ENCODE assay signal across 7 cellular contexts in the genomic region with DNA sequence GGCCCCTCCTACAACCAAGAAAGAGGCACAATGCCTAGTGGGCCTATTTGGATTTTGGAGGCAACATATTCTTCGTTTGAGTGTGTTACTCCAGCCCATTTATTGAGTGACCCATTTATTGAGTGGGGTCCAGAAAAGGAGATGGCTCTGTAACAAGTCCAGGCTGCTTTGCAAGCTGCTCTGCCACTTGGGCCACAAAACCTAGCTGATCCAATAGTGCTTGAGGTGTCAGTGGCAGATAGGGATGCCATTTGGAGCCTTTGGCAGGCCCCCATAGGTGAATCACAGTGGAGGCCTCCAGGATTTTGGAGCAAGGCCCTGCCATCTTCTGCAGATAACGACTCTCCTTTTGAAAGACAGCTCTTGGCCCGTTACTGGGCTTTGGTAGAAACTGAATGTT. TPM values are rescaled to one million over a fixed set of nuclear protein-coding genes. Genes with fewer than 3 reads are reported as not detected.
A peak's percentile ranks its signal among the peaks of the same experiment; 100 is the strongest.
DNase-seq lines count a peak whose midpoint lies in the region; ATAC-seq and TF ChIP-seq lines count a peak whose summit lies in the region.
"Not testable (repeated sequence)": the region's sequence is repeated elsewhere in the genome, so short reads cannot be mapped to it uniquely, and the experiment has no call there.

No MANE protein-coding gene starts in this region.

- peaks cover 74% of the 10 kb centered on the region for H3K4me1 ChIP-seq in MM.1S (ENCODE audit: low read length)

- CTCF ChIA-PET in activated B cell treated with CpG ODN at 0.5 μM for 24 hours (lab: Charles Lee) = not testable (repeated sequence)

- H3K4me3 ChIP-seq in MM.1S (ENCODE audit: low read length) = not testable (repeated sequence)

- H3K4me3 Mint-ChIP-seq in activated B cell treated with CpG ODN at 0.5 μM for 24 hours; immature natural killer cell; stimulated activated effector memory CD8-positive, alpha-beta T cell treated with anti-CD3 and anti-CD28 coated beads, Interleukin-12 subunit alpha, Interleukin-12 subunit beta, amount 100 ng/mL, for 72 hours; stimulated activated naive B cell treated with anti-CD40 and anti-IgM and Interleukin-4, amounts not matched to agents 10 μg/mL and 1 μg/mL and 100 μg/mL, for 72 hours: not testable (repeated sequence)
- H3K4me3 Mint-ChIP-seq in naive B cell = peak overlapping the region in 5 of 8 donors; percentile 76 to 84 (median 80)

- in situ Hi-C loops in G401 (cut with HindIII; ENCODE audit: low sequenced_read_pairs) = not testable (repeated sequence)

- H3K9me3 ChIP-seq in MM.1S (replicated peaks; ENCODE audit: insufficient read depth, low read length) = not testable (repeated sequence)

- not testable (repeated sequence) for H3K36me3 ChIP-seq in MM.1S (replicated peaks; ENCODE audit: insufficient read depth, low read length)

- H3K27ac ChIP-seq in MM.1S (ENCODE audit: low read length) = peak overlapping the region; percentile 78; the same call in 1 of the 2 replicates

- H3K9ac ChIP-seq in MM.1S (ENCODE audit: low read length) = not testable (repeated sequence)

- H3K27ac Mint-ChIP-seq in activated B cell treated with CpG ODN at 0.5 μM for 24 hours = peak overlapping the region; percentile 85
- peak overlapping the region in 4 of 6 donors; percentile 37 to 74 (median 44) for H3K27ac Mint-ChIP-seq in immature natural killer cell
- peak overlapping the region; percentile 96 to 99 (median 98) for H3K27ac Mint-ChIP-seq in naive B cell
- H3K27ac Mint-ChIP-seq in stimulated activated effector memory CD8-positive, alpha-beta T cell treated with anti-CD3 and anti-CD28 coated beads, Interleukin-12 subunit alpha, Interleukin-12 subunit beta, amount 100 ng/mL, for 72 hours = peak overlapping the region; percentile 48
- H3K27ac Mint-ChIP-seq in stimulated activated naive B cell treated with anti-CD40 and anti-IgM and Interleukin-4, amounts not matched to agents 10 μg/mL and 1 μg/mL and 100 μg/mL, for 72 hours = peak overlapping the region; percentile 94

- not testable (repeated sequence) for H3K27me3 ChIP-seq in MM.1S (replicated peaks; ENCODE audit: insufficient read depth, low read length)

- peak; percentile 70 for DNase-seq in G401 (ENCODE audit: low spot score)
- DNase-seq in MM.1S; activated B cell treated with CpG ODN at 0.5 μM for 24 hours; immature natural killer cell; naive B cell; stimulated activated effector memory CD8-positive, alpha-beta T cell treated with anti-CD3 and anti-CD28 coated beads, Interleukin-12 subunit alpha, Interleukin-12 subunit beta, amount 100 ng/mL, for 72 hours (ENCODE audit: low spot score in 2 of 2); stimulated activated naive B cell treated with anti-CD40 and anti-IgM and Interleukin-4, amounts not matched to agents 10 μg/mL and 1 μg/mL and 100 μg/mL, for 72 hours: not testable (repeated sequence)

- H2AFZ ChIP-seq in MM.1S (ENCODE audit: low read length) = not testable (repeated sequence)

- not testable (repeated sequence) for H3K27me3 Mint-ChIP-seq in activated B cell treated with CpG ODN at 0.5 μM for 24 hours; immature natural killer cell (ENCODE audit: low read depth in 3 of 3); naive B cell; stimulated activated naive B cell treated with anti-CD40 and anti-IgM and Interleukin-4, amounts not matched to agents 10 μg/mL and 1 μg/mL and 100 μg/mL, for 72 hours

- not testable (repeated sequence) for H3K9me2 ChIP-seq in MM.1S (replicated peaks; ENCODE audit: insufficient read depth, low read length)

- TF ChIP-seq CTCF in MM.1S (IDR thresholded peaks at IDR 0.05; ENCODE audit: low read length); activated B cell treated with CpG ODN at 0.5 μM for 24 hours (IDR thresholded peaks at IDR 0.05): not testable (repeated sequence)

- peaks cover 64% of the 10 kb centered on the region for H3K4me1 Mint-ChIP-seq in activated B cell treated with CpG ODN at 0.5 μM for 24 hours
- H3K4me1 Mint-ChIP-seq in immature natural killer cell = peaks cover 65 to 88% of the 10 kb centered on the region in 2 donors
- H3K4me1 Mint-ChIP-seq in naive B cell = peaks cover 50 to 72% (median 61%) of the 10 kb centered on the region in 3 donors
- peaks cover 54% of the 10 kb centered on the region for H3K4me1 Mint-ChIP-seq in stimulated activated effector memory CD8-positive, alpha-beta T cell treated with anti-CD3 and anti-CD28 coated beads, Interleukin-12 subunit alpha, Interleukin-12 subunit beta, amount 100 ng/mL, for 72 hours
- peaks cover 49 to 62% of the 10 kb centered on the region in 2 donors for H3K4me1 Mint-ChIP-seq in stimulated activated naive B cell treated with anti-CD40 and anti-IgM and Interleukin-4, amounts not matched to agents 10 μg/mL and 1 μg/mL and 100 μg/mL, for 72 hours

- not testable (repeated sequence) for H3K9me3 Mint-ChIP-seq in activated B cell treated with CpG ODN at 0.5 μM for 24 hours; immature natural killer cell; naive B cell; stimulated activated effector memory CD8-positive, alpha-beta T cell treated with anti-CD3 and anti-CD28 coated beads, Interleukin-12 subunit alpha, Interleukin-12 subunit beta, amount 100 ng/mL, for 72 hours; stimulated activated naive B cell treated with anti-CD40 and anti-IgM and Interleukin-4, amounts not matched to agents 10 μg/mL and 1 μg/mL and 100 μg/mL, for 72 hours

- H3K4me2 ChIP-seq in MM.1S (ENCODE audit: low read depth, low read length) = peak overlapping the region; percentile 37; the same call in 1 of the 2 replicates

- peaks cover 26% of the 10 kb centered on the region for H3F3A ChIP-seq in MM.1S (ENCODE audit: insufficient read depth, low read length)

- ATAC-seq in activated B cell treated with CpG ODN at 0.5 μM for 24 hours (ENCODE audit: low read depth); naive B cell (ENCODE audit: low read depth in 2 of 2); stimulated activated effector memory CD8-positive, alpha-beta T cell treated with anti-CD3 and anti-CD28 coated beads, Interleukin-12 subunit alpha, Interleukin-12 subunit beta, amount 100 ng/mL, for 72 hours; stimulated activated naive B cell treated with anti-CD40 and anti-IgM and Interleukin-4, amounts not matched to agents 10 μg/mL and 1 μg/mL and 100 μg/mL, for 72 hours (replicated peaks): not testable (repeated sequence)

- not testable (repeated sequence) for H4K20me1 ChIP-seq in MM.1S (ENCODE audit: insufficient read depth, low read length)

- POLR2A ChIA-PET in activated B cell treated with CpG ODN at 0.5 μM for 24 hours (lab: Charles Lee) = not testable (repeated sequence)

- peaks cover 88% of the 10 kb centered on the region for H3K79me2 ChIP-seq in MM.1S (ENCODE audit: low read length)

- H3K36me3 Mint-ChIP-seq in activated B cell treated with CpG ODN at 0.5 μM for 24 hours (ENCODE audit: low read depth) = peaks cover 36% of the 10 kb centered on the region
- peaks cover 5 to 15% (median 13%) of the 10 kb centered on the region in 3 donors for H3K36me3 Mint-ChIP-seq in immature natural killer cell
- H3K36me3 Mint-ChIP-seq in naive B cell = peaks cover 6 to 15% of the 10 kb centered on the region in 2 donors
- not testable (repeated sequence) for H3K36me3 Mint-ChIP-seq in stimulated activated effector memory CD8-positive, alpha-beta T cell treated with anti-CD3 and anti-CD28 coated beads, Interleukin-12 subunit alpha, Interleukin-12 subunit beta, amount 100 ng/mL, for 72 hours
- H3K36me3 Mint-ChIP-seq in stimulated activated naive B cell treated with anti-CD40 and anti-IgM and Interleukin-4, amounts not matched to agents 10 μg/mL and 1 μg/mL and 100 μg/mL, for 72 hours = peaks cover 29 to 49% of the 10 kb centered on the region in 2 donors

- intact Hi-C loops in activated B cell treated with CpG ODN at 0.5 μM for 24 hours (cut with micrococcal nuclease) = loop anchor here (2.0 kb wide), 1 partner anchor 22 kb away; the partner anchor contains the start of gene MTMR12

RNA-seq across cellular contexts. Expression of gene MTMR12, which starts 22.2 kb away (rescaled TPM):
- 12.7 and 23.8 TPM in 2 replicates for total RNA-seq in G401 (2014; rRNA removed; shearing (Covaris generic))
- total RNA-seq in activated B cell treated with CpG ODN at 0.5 μM for 24 hours = 26.8 and 36.3 TPM in 2 replicates
- polyA plus RNA-seq in immature natural killer cell = 10 to 100 TPM; 17.2 to 30.5 (median 20.3) TPM
- polyA plus RNA-seq in naive B cell (ENCODE audit: low read depth in 6 of 6) = 10 to 100 TPM; 16.9 to 32.1 (median 20.5) TPM

Comparison
In these comparisons a context has a peak if more than half of its experiments do, and no peak if none do; other contexts are left out.
1. H3K27ac Mint-ChIP-seq: peak in every context shown above with its lines; median percentile 98 in naive B cell; 94 in stimulated activated naive B cell treated with anti-CD40 and anti-IgM and Interleukin-4, amounts not matched to agents 10 μg/mL and 1 μg/mL and 100 μg/mL, for 72 hours; 85 in activated B cell treated with CpG ODN at 0.5 μM for 24 hours; 48 in stimulated activated effector memory CD8-positive, alpha-beta T cell treated with anti-CD3 and anti-CD28 coated beads, Interleukin-12 subunit alpha, Interleukin-12 subunit beta, amount 100 ng/mL, for 72 hours; 44 in immature natural killer cell.